24 cellular contexts compared by ENCODE assay signal in the genomic region with DNA sequence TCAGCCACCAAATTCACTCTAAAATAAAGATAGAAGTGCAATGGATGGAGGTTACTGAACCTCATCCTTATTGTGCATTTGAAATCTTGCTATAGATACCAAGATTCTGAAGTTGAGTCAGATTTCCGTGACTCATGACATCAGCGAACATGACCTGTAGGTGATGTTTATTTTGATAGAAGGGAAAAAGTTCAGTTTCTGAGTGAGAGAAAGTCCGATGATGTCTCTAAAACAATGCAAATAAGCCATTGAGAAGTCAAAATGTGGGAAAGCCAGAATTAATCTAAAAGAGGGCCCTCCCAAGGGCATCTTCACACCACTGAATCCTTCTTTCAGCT. TPM values are rescaled to one million over a fixed set of nuclear protein-coding genes. Genes with fewer than 3 reads are reported as not detected.
"Had no signal": no experiment of that assay in that cellular context is flagged by ENCODE, and none has a peak within 500 bp of the region (broad histone marks: within the 10 kb centered on the region; RNA-seq: fewer than 3 reads in every experiment).

No MANE protein-coding gene starts in this region.

- H3K4me1 ChIP-seq: gastroesophageal sphincter, heart left ventricle, left ventricle myocardium inferior, spleen, upper lobe of right lung had no signal

- H3K36me3 ChIP-seq: gastroesophageal sphincter, heart left ventricle, left ventricle myocardium inferior, spleen, upper lobe of right lung had no signal

- ATAC-seq: activated CD4-positive, CD25-positive, alpha-beta regulatory T cell treated with anti-CD3 and anti-CD28 coated beads, Interleukin-2, amount 50 U/mL, for 24 hours; activated CD8-positive, alpha-beta T cell treated with anti-CD3 and anti-CD28 coated beads, Interleukin-2, amount 10 ng/mL, durations not matched to agents 7 days and 5 days; activated T-cell treated with anti-CD3 and anti-CD28 coated beads, Interleukin-2, amount 50 U/mL, for 4 hours; effector memory CD8-positive, alpha-beta T cell; gastroesophageal sphincter; heart left ventricle; stimulated activated naive B cell treated with anti-CD40 and anti-IgM and Interleukin-4, amounts not matched to agents 10 μg/mL and 1 μg/mL and 100 μg/mL, for 72 hours; upper lobe of right lung had no signal

- DNase-seq: activated CD4-positive, alpha-beta T cell treated with anti-CD3 and anti-CD28 coated beads, Interleukin-2, amount 10 ng/mL, durations not matched to agents 7 days and 5 days; activated CD8-positive, alpha-beta T cell treated with anti-CD3 and anti-CD28 coated beads, Interleukin-2, amount 10 ng/mL, durations not matched to agents 7 days and 5 days; activated gamma-delta T cell; activated T-cell treated with anti-CD3 and anti-CD28 coated beads, Interleukin-2, amount 50 U/mL, for 4 hours; effector memory CD8-positive, alpha-beta T cell; heart left ventricle; left ventricle myocardium inferior; mammary epithelial cell; nephron progenitor cell; occipital lobe; posterior cingulate gyrus; spleen; stimulated activated naive B cell treated with anti-CD40 and anti-IgM and Interleukin-4, amounts not matched to agents 10 μg/mL and 1 μg/mL and 100 μg/mL, for 72 hours; T-helper 1 cell; T-helper 9 cell; upper lobe of right lung had no signal

- H3K27ac ChIP-seq: epithelial cell of prostate, gastroesophageal sphincter, heart left ventricle, left ventricle myocardium inferior, spleen, upper lobe of right lung had no signal

- H3K4me3 ChIP-seq: gastroesophageal sphincter, heart left ventricle, left ventricle myocardium inferior, spleen, upper lobe of right lung had no signal

RNA-seq across cellular contexts. Expression of a gene that starts 20.0 kb away (rescaled TPM):
- total RNA-seq: activated CD4-positive, alpha-beta T cell treated with anti-CD3 and anti-CD28 coated beads, Interleukin-2, amount 10 ng/mL, durations not matched to agents 7 days and 5 days; activated CD8-positive, alpha-beta T cell treated with anti-CD3 and anti-CD28 coated beads, Interleukin-2, amount 10 ng/mL, durations not matched to agents 7 days and 5 days; activated T-cell treated with anti-CD3 and anti-CD28 coated beads, Interleukin-2, amount 50 U/mL, for 4 hours; cardiac septum; dermis microvascular lymphatic vessel endothelial cell; heart left ventricle; kidney epithelial cell; left ventricle myocardium inferior; mammary epithelial cell; myocyte; occipital lobe; renal cortical epithelial cell; spleen; upper lobe of right lung had no signal
- polyA plus RNA-seq: heart left ventricle, mammary epithelial cell had no signal
